1 cellular context compared by ENCODE assay signal in the genomic region with DNA sequence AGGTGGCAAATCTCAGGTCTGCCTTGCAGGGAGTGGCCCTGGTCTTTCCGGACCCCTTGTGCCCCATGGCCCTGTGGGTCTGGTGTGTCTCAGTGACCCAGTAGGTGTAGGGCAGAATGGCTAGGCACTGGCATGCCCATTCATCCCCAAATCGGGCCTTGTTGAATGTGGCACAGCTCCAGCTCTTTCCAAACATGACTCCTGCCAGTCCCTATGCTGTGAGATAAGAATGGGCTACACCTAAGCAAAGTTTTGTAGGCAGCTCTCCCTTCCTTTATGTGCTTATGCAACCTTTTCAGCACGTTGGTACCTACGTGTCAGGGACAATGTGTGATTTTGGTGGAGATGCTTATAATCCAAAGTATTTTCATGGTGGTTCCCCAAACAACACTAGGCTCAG.
TF ChIP-seq lines count a peak whose summit lies in the region.

No MANE protein-coding gene starts in this region.

TF ChIP-seq in SK-N-SH treated with all-trans-retinoic acid at 6 μM for 48 hours, 23 proteins besides CTCF, POLR2A, EP300 and RAD21 (continued from another document):
- TF ChIP-seq PATZ1 (CRISPR knock-in tag; IDR thresholded peaks at IDR 0.05; ENCODE audit: borderline replicate concordance) = no peak
- TF ChIP-seq CREB5 (CRISPR knock-in tag; IDR thresholded peaks at IDR 0.05; ENCODE audit: low read depth) = no peak
- TF ChIP-seq CSDC2 (CRISPR knock-in tag; IDR thresholded peaks at IDR 0.05) = no peak
- TF ChIP-seq POU6F1 (CRISPR knock-in tag; IDR thresholded peaks at IDR 0.05; ENCODE audit: borderline replicate concordance, low read depth) = no peak
- no peak for TF ChIP-seq TCF4 (CRISPR knock-in tag; IDR thresholded peaks at IDR 0.05; ENCODE audit: borderline replicate concordance)
- no peak for TF ChIP-seq SNAI2 (CRISPR knock-in tag; IDR thresholded peaks at IDR 0.05)
- TF ChIP-seq BACH2 (CRISPR knock-in tag; IDR thresholded peaks at IDR 0.05; ENCODE audit: borderline replicate concordance) = no peak
- TF ChIP-seq ESRRG (CRISPR knock-in tag; IDR thresholded peaks at IDR 0.05) = no peak
- TF ChIP-seq TOX (CRISPR knock-in tag; IDR thresholded peaks at IDR 0.05; ENCODE audit: borderline replicate concordance) = no peak
- no peak for TF ChIP-seq ISL1 (CRISPR knock-in tag; IDR thresholded peaks at IDR 0.05)
